In the genomic region with DNA sequence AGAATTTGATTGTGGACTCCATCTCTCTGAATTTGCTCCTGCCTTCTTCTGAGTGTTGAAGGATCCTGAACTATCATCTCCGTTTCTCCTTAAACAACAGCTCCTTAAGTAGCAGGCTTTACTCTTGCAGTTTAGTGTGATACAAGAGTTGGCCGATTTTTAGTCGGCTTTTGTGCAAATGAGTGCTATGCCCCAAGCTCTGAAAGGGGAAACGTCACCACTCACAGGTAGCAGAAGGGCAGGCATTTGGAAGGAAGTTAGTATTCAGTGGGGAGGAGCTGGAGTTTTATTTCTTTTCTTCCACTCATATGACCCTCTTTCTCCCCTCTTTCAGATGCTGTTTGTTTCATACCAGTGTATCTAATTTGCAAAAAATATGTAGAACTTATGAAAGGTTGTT, we compare ENCODE assay signal across 1 cellular context.
TF ChIP-seq lines count a peak whose summit lies in the region.

No MANE protein-coding gene starts in this region.

TF ChIP-seq in K562, 482 proteins besides CTCF, POLR2A, EP300 and RAD21:
- no peak for TF ChIP-seq NR2C1 (IDR thresholded peaks at IDR 0.05)
- TF ChIP-seq NR2C1 (tag; IDR thresholded peaks at IDR 0.05), result no peak
- TF ChIP-seq ZNF384 (IDR thresholded peaks at IDR 0.05; ENCODE audit: low read depth, low read length), result no peak
- no peak for TF ChIP-seq U2AF1 (optimal IDR thresholded peaks at IDR 0.05; ENCODE audit: low read depth, low read length)
- TF ChIP-seq ZNF146 (CRISPR knock-in tag; IDR thresholded peaks at IDR 0.05; ENCODE audit: unreplicated experiment), result no peak
- no peak for TF ChIP-seq PTTG1 (tag; IDR thresholded peaks at IDR 0.05; ENCODE audit: low read depth)
- TF ChIP-seq ATF7 (IDR thresholded peaks at IDR 0.05), result no peak
- no peak for TF ChIP-seq SAP30 (IDR thresholded peaks at IDR 0.05; ENCODE audit: borderline replicate concordance, insufficient read depth, low read depth, low read length, poor library complexity, severe bottlenecking)
